Comparison of ENCODE assay signal across 1 cellular context in the genomic region with DNA sequence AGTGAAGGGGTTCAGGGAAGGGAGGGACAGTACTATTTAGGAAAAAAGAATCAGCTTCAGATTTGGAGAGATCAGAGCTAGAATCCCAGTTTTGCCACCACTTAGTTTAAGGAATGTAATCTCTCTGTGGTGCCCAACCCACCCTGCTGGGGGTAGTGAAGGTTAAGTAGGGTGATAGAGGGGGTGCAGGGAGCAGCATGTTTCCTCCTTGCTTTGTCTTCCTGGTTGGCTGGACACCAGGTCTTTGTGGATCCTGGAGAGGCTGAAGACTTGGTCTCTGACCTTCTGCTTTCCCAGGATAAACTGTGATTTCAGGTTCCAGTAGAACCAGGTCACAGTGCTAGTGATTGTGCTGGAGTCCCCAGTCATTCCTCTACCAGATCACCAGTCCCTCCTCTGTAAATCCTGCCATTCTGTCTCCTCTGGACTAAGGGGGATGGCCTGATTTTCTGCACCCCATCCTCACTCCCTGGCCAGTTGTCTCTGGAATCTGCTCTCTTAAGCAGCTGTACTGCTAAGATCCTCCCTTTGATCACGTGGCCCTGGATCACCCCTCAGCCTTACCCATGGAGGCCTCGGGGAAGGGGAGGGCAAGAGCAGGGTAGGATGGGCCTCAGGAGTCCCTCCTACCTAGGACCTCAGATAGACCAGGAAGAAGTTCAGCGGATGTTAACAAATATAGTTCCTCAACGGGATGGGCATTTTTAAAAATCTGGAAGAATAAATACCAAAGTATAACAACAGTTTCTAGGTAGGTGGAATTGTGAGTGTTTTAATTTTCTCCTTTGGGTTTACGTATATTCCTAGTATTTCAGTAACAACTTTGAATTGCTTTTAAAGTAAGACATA.
TF ChIP-seq lines count a peak whose summit lies in the region.

No MANE protein-coding gene starts in this region.

TF ChIP-seq in HepG2, 621 proteins besides CTCF, POLR2A, EP300 and RAD21 (continues in another document):
- TF ChIP-seq MLLT10 (CRISPR knock-in tag; IDR thresholded peaks at IDR 0.05) = no peak
- 0 out of 2 replicates have a peak, but pooled peaks have one; percentile 25 for TF ChIP-seq ZNF33B (CRISPR knock-in tag; IDR thresholded peaks at IDR 0.05)
- 0 out of 2 replicates have a peak, but pooled peaks have one; percentile 27 for TF ChIP-seq POLR2G (IDR thresholded peaks at IDR 0.05; ENCODE audit: low read depth, low read length)
- TF ChIP-seq SAP130 (CRISPR knock-in tag; IDR thresholded peaks at IDR 0.05; ENCODE audit: low read depth) = peak; percentile 60
- TF ChIP-seq ARNT2 (CRISPR knock-in tag; IDR thresholded peaks at IDR 0.05; ENCODE audit: low read depth) = 0 out of 2 replicates have a peak, but pooled peaks have one; percentile 37
- TF ChIP-seq, protein P1, sequence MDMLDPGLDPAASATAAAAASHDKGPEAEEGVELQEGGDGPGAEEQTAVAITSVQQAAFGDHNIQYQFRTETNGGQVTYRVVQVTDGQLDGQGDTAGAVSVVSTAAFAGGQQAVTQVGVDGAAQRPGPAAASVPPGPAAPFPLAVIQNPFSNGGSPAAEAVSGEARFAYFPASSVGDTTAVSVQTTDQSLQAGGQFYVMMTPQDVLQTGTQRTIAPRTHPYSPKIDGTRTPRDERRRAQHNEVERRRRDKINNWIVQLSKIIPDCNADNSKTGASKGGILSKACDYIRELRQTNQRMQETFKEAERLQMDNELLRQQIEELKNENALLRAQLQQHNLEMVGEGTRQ (IDR thresholded peaks at IDR 0.05; ENCODE audit: low read depth, low read length) = peak; percentile 76
- TF ChIP-seq, protein P1 (CRISPR knock-in tag; IDR thresholded peaks at IDR 0.05; ENCODE audit: borderline replicate concordance) = peak; percentile 90; the same call in 1 of the 2 replicates
- TF ChIP-seq, protein P2, sequence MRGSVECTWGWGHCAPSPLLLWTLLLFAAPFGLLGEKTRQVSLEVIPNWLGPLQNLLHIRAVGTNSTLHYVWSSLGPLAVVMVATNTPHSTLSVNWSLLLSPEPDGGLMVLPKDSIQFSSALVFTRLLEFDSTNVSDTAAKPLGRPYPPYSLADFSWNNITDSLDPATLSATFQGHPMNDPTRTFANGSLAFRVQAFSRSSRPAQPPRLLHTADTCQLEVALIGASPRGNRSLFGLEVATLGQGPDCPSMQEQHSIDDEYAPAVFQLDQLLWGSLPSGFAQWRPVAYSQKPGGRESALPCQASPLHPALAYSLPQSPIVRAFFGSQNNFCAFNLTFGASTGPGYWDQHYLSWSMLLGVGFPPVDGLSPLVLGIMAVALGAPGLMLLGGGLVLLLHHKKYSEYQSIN (CRISPR knock-in tag; IDR thresholded peaks at IDR 0.05; ENCODE audit: borderline replicate concordance) = no peak
- no peak for TF ChIP-seq MNT (IDR thresholded peaks at IDR 0.05)
- peak; percentile 43; the same call in 1 of the 2 replicates for TF ChIP-seq ZNF580 (CRISPR knock-in tag; IDR thresholded peaks at IDR 0.05; ENCODE audit: borderline replicate concordance, low read depth)
- TF ChIP-seq ZNF234 (CRISPR knock-in tag; conservative IDR thresholded peaks at IDR 0.05) = no peak
- peak; percentile 40 for TF ChIP-seq ZNF883 (CRISPR knock-in tag; IDR thresholded peaks at IDR 0.05; ENCODE audit: not compliant biosample characterization)
- TF ChIP-seq MLX (CRISPR knock-in tag; IDR thresholded peaks at IDR 0.05) = peak; percentile 66; the same call in 1 of the 2 replicates
- no peak for TF ChIP-seq ZNF598 (CRISPR knock-in tag; IDR thresholded peaks at IDR 0.05; ENCODE audit: borderline replicate concordance)
- peak; percentile 52; the same call in 1 of the 2 replicates for TF ChIP-seq RAD51 (IDR thresholded peaks at IDR 0.05; ENCODE audit: borderline replicate concordance)
- TF ChIP-seq TAF1 (CRISPR knock-in tag; IDR thresholded peaks at IDR 0.05) = no peak
- no peak; the same call in 1 of the 2 replicates for TF ChIP-seq KDM2A (CRISPR knock-in tag; IDR thresholded peaks at IDR 0.05; ENCODE audit: borderline replicate concordance, low read depth)
- TF ChIP-seq MAX (IDR thresholded peaks at IDR 0.05) = no peak
- peak; percentile 17; the same call in 1 of the 2 replicates for TF ChIP-seq GATAD2A (CRISPR knock-in tag; IDR thresholded peaks at IDR 0.05)
- peak; percentile 33; the same call in 1 of the 2 replicates for TF ChIP-seq YEATS2 (CRISPR knock-in tag; IDR thresholded peaks at IDR 0.05; ENCODE audit: borderline replicate concordance)
- TF ChIP-seq POLR2AphosphoS5 (IDR thresholded peaks at IDR 0.05; ENCODE audit: low read depth, low read length) = peak; percentile 36; the same call in 1 of the 2 replicates
- TF ChIP-seq ZNF616 (CRISPR knock-in tag; IDR thresholded peaks at IDR 0.05; ENCODE audit: low read depth) = no peak
- TF ChIP-seq HOXD1 (CRISPR knock-in tag; IDR thresholded peaks at IDR 0.05) = no peak
- 0 out of 2 replicates have a peak, but pooled peaks have one; percentile 30 for TF ChIP-seq BCL3 (CRISPR knock-in tag; IDR thresholded peaks at IDR 0.05)
- no peak for TF ChIP-seq AHDC1 (CRISPR knock-in tag; IDR thresholded peaks at IDR 0.05; ENCODE audit: borderline replicate concordance)
- no peak for TF ChIP-seq MXD1 (CRISPR knock-in tag; IDR thresholded peaks at IDR 0.05)
- no peak for TF ChIP-seq ZNF317 (CRISPR knock-in tag; IDR thresholded peaks at IDR 0.05)
- TF ChIP-seq XRCC5 (optimal IDR thresholded peaks at IDR 0.05; ENCODE audit: low read length) = no peak
- TF ChIP-seq NFE2L1 (CRISPR knock-in tag; IDR thresholded peaks at IDR 0.05; ENCODE audit: borderline replicate concordance) = no peak
- no peak for TF ChIP-seq TERF1 (CRISPR knock-in tag; IDR thresholded peaks at IDR 0.05)
- TF ChIP-seq GZF1 (CRISPR knock-in tag; IDR thresholded peaks at IDR 0.05) = no peak
- TF ChIP-seq NFATC3 (CRISPR knock-in tag; IDR thresholded peaks at IDR 0.05) = no peak
- TF ChIP-seq ZNF432 (CRISPR knock-in tag; IDR thresholded peaks at IDR 0.05; ENCODE audit: borderline replicate concordance) = no peak
- no peak for TF ChIP-seq ESRRA (CRISPR knock-in tag; IDR thresholded peaks at IDR 0.05; ENCODE audit: low read depth)
- TF ChIP-seq RFXAP (CRISPR knock-in tag; IDR thresholded peaks at IDR 0.05; ENCODE audit: borderline replicate concordance) = 0 out of 2 replicates have a peak, but pooled peaks have one; percentile 34
- no peak for TF ChIP-seq ZNF292 (CRISPR knock-in tag; IDR thresholded peaks at IDR 0.05; ENCODE audit: borderline replicate concordance, low read depth)
- TF ChIP-seq, protein P3, sequence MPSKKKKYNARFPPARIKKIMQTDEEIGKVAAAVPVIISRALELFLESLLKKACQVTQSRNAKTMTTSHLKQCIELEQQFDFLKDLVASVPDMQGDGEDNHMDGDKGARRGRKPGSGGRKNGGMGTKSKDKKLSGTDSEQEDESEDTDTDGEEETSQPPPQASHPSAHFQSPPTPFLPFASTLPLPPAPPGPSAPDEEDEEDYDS (CRISPR knock-in tag; IDR thresholded peaks at IDR 0.05) = 0 out of 2 replicates have a peak, but pooled peaks have one; percentile 20
- TF ChIP-seq, protein P4, sequence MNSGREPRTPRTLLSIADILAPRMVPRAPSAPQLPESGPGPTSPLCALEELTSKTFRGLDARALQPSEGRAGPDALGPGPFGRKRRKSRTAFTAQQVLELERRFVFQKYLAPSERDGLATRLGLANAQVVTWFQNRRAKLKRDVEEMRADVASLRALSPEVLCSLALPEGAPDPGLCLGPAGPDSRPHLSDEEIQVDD (CRISPR knock-in tag; IDR thresholded peaks at IDR 0.05; ENCODE audit: borderline replicate concordance) = no peak
- no peak for TF ChIP-seq RORA (CRISPR knock-in tag; IDR thresholded peaks at IDR 0.05)
- 0 out of 2 replicates have a peak, but pooled peaks have one; percentile 26 for TF ChIP-seq GATAD1 (CRISPR knock-in tag; IDR thresholded peaks at IDR 0.05)
- TF ChIP-seq NBN (conservative IDR thresholded peaks at IDR 0.05) = no peak
- no peak for TF ChIP-seq ZNF619 (CRISPR knock-in tag; IDR thresholded peaks at IDR 0.05)
- TF ChIP-seq, protein P5, sequence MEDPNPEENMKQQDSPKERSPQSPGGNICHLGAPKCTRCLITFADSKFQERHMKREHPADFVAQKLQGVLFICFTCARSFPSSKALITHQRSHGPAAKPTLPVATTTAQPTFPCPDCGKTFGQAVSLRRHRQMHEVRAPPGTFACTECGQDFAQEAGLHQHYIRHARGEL (CRISPR knock-in tag; IDR thresholded peaks at IDR 0.05) = no peak
